ENCODE assay signal across 8 cellular contexts in the genomic region with DNA sequence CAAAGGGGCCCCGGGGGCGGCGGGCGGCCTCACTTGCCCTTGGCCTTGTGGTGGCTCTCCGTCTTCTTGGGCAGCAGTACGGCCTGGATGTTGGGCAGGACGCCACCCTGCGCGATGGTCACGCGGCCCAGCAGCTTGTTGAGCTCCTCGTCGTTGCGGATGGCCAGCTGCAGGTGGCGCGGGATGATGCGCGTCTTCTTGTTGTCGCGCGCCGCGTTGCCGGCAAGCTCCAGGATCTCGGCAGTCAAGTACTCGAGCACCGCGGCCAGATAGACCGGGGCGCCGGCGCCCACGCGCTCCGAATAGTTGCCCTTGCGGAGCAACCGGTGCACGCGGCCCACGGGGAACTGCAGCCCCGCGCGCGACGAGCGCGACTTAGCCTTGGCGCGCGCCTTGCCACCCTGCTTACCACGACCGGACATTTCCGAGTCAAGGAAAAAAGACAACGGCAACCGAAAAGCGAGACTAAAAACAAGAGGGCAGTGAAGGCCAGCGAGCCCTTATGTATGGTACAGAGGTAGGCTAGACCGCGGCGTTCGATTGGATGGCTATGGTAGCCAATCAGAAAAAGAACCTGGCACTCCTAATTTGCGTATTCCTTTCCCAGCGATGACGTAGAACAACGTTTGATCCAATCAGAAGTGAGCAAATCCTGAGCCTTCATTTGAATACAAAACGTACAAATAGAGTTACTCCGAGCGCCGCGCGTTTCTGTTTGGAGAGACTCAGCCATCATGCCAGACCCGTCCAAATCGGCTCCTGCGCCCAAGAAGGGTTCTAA. TPM values are rescaled to one million over a fixed set of nuclear protein-coding genes. Genes with fewer than 3 reads are reported as not detected.
DNase-seq lines count a peak whose midpoint lies in the region; ATAC-seq and TF ChIP-seq lines count a peak whose summit lies in the region.

No MANE protein-coding gene starts in this region.

- H3K27me3 Mint-ChIP-seq in memory B cell = peaks cover 4% of the 10 kb centered on the region

- H3K36me3 Mint-ChIP-seq in memory B cell = peaks cover 6% of the 10 kb centered on the region

- peak overlapping the region; percentile 75 for H3K4me3 ChIP-seq in BJ (ENCODE audit: low read depth, low read length)
- H3K4me3 ChIP-seq in effector memory CD4-positive, alpha-beta T cell (ENCODE audit: insufficient read depth, low read depth, low read length, poor library complexity, severe bottlenecking) = peak overlapping the region; percentile 55

- peak overlapping the region; percentile 98 for H3K27ac Mint-ChIP-seq in memory B cell

- peak; percentile 51 for TF ChIP-seq CTCF in BJ (IDR thresholded peaks at IDR 0.05; ENCODE audit: insufficient read depth, low read depth, low read length)

- H3K4me1 ChIP-seq in effector memory CD4-positive, alpha-beta T cell (ENCODE audit: control insufficient read depth, insufficient read depth, low read length, poor library complexity, severe bottlenecking) = peaks cover 24% of the 10 kb centered on the region

- no peaks in the 10 kb centered on the region; the same call in 1 of the 2 replicates for H3K27me3 ChIP-seq in BJ (ENCODE audit: control insufficient read depth, insufficient read depth, low read length)
- no peaks in the 10 kb centered on the region for H3K27me3 ChIP-seq in effector memory CD4-positive, alpha-beta T cell (replicated peaks; ENCODE audit: control insufficient read depth, insufficient read depth, low read length, poor library complexity, severe bottlenecking)

- H3K9me3 Mint-ChIP-seq in memory B cell = no peaks in the 10 kb centered on the region

- ATAC-seq in GM19324 (IDR thresholded peaks at IDR 0.05; ENCODE audit: low FRiP score, unreplicated experiment) = peak; percentile 95
- peak; percentile 80 for ATAC-seq in HG03457 (IDR thresholded peaks at IDR 0.05; ENCODE audit: unreplicated experiment)
- ATAC-seq in memory B cell (ENCODE audit: low read depth) = peak; percentile 80

- peak overlapping the region; percentile 92 for H3K4me3 Mint-ChIP-seq in memory B cell

- peak; percentile 93 for DNase-seq in BJ (ENCODE audit: low read depth)
- peak; percentile 96 for DNase-seq in NCI-H748 treated with DMSO at 0.1 percent for 48 hours (lab: John Stamatoyannopoulos, UW)
- peak; percentile 94 for DNase-seq in activated CD8-positive, alpha-beta memory T cell treated with anti-CD3 and anti-CD28 coated beads for 24 hours
- DNase-seq in effector memory CD4-positive, alpha-beta T cell = peak; percentile 78 to 85 (median 79)
- DNase-seq in memory B cell (ENCODE audit: low spot score in 2 of 2) = peak; percentile 66 to 80
- DNase-seq in stimulated activated CD8-positive, alpha-beta memory T cell treated with anti-CD3 and anti-CD28 coated beads, Interleukin-12 subunit alpha, Interleukin-12 subunit beta, amount 100 ng/mL, for 1 hour (ENCODE audit: low read depth) = peak; percentile 66

- H3K9me3 ChIP-seq in effector memory CD4-positive, alpha-beta T cell (ENCODE audit: control insufficient read depth, low read length) = no peaks in the 10 kb centered on the region

- peak overlapping the region; percentile 87 for H3K27ac ChIP-seq in effector memory CD4-positive, alpha-beta T cell (ENCODE audit: insufficient read depth, low read length, poor library complexity, severe bottlenecking)

- POLR2A ChIA-PET in BJ (lab: Charles Lee) = interaction anchor here (0.5 to 0.8 kb wide), 4 partner anchors 9 to 483 kb away, joined by 3 to 11 read pairs (median 5); no protein-coding TSS in a partner anchor

- peaks cover 10% of the 10 kb centered on the region for H3K4me1 Mint-ChIP-seq in memory B cell

- H3K36me3 ChIP-seq in BJ (ENCODE audit: control insufficient read depth, insufficient read depth, low read length) = no peaks in the 10 kb centered on the region
- H3K36me3 ChIP-seq in effector memory CD4-positive, alpha-beta T cell (ENCODE audit: control insufficient read depth, insufficient read depth, low read length) = no peaks in the 10 kb centered on the region

- CTCF ChIA-PET in BJ (lab: Yijun Ruan, JAX) = interaction anchor here (0.7 to 2.6 kb wide), 11 partner anchors 8 to 1680 kb away, joined by 3 to 8 read pairs (median 3); no protein-coding TSS in a partner anchor

RNA-seq across cellular contexts. Expression of a gene that starts 29.6 kb away (rescaled TPM):
- polyA plus RNA-seq in BJ (2011; rRNA removed) = 90.2 and 106 TPM in 2 replicates
- polyA minus RNA-seq in BJ (2011; rRNA and poly(A)+ RNA removed) = 51.0 and 74.6 TPM in 2 replicates

RNA-seq across cellular contexts. Expression of a gene that starts 40.9 kb away (rescaled TPM):
- polyA plus RNA-seq in BJ (2011; rRNA removed) = 0.33 and 0.55 TPM in 2 replicates
- polyA minus RNA-seq in BJ (2011; rRNA and poly(A)+ RNA removed) = 0.81 and 0.98 TPM in 2 replicates

RNA-seq across cellular contexts. Expression of a gene that starts 51.0 kb away (rescaled TPM):
- polyA plus RNA-seq in BJ (2011; rRNA removed) = 5.6 and 11.0 TPM in 2 replicates
- polyA minus RNA-seq in BJ (2011; rRNA and poly(A)+ RNA removed) = 12.3 and 16.1 TPM in 2 replicates

Comparison
In these comparisons a context has a peak if more than half of its experiments do, and no peak if none do; other contexts are left out.
1. Peak in every context shown above with its lines: DNase-seq, ATAC-seq, H3K4me3 ChIP-seq and H3K27ac ChIP-seq.